8 cellular contexts compared by ENCODE assay signal in genomic region chr1:161165742-161166668, GRCh38. TPM values are rescaled to one million over a fixed set of nuclear protein-coding genes. Genes with fewer than 3 reads are reported as not detected.
DNase-seq lines count a peak whose midpoint lies in the region; ATAC-seq and TF ChIP-seq lines count a peak whose summit lies in the region.

Gene PPOX, plus strand, starts transcription at chr1:161166426. Its CDS starts 422 bp downstream, at chr1:161166848.

- peak within 1 kb of the TSS; percentile 90 for H3K27ac Mint-ChIP-seq in activated naive CD8-positive, alpha-beta T cell
- H3K27ac Mint-ChIP-seq in glutamatergic neuron (ENCODE audit: unreplicated experiment) (peak within 1 kb of the TSS; percentile 94), osteocyte (ENCODE audit: unreplicated experiment) (peak within 1 kb of the TSS; percentile 100)

- H3K9me3 ChIP-seq in thymus (ENCODE audit: control insufficient read depth): no peaks in the 10 kb centered on the region

- no peaks in the 10 kb centered on the region for H3K9me3 Mint-ChIP-seq in activated naive CD8-positive, alpha-beta T cell (ENCODE audit: low read depth)
- H3K9me3 Mint-ChIP-seq in glutamatergic neuron (ENCODE audit: unreplicated experiment) (peaks cover 8% of the 10 kb centered on the region), osteocyte (ENCODE audit: unreplicated experiment) (no peaks in the 10 kb centered on the region)

- peaks cover 12% of the 10 kb centered on the region for H3K4me1 ChIP-seq in thymus (ENCODE audit: control insufficient read depth, insufficient read depth, low read length)

- H3K4me1 Mint-ChIP-seq in activated naive CD8-positive, alpha-beta T cell (ENCODE audit: low read depth): peaks cover 35% of the 10 kb centered on the region
- H3K4me1 Mint-ChIP-seq in glutamatergic neuron (ENCODE audit: low read depth, unreplicated experiment) (peaks cover 13% of the 10 kb centered on the region), osteocyte (ENCODE audit: unreplicated experiment) (peaks cover 34% of the 10 kb centered on the region)

- peak; percentile 62 for TF ChIP-seq CTCF in GM12865 (IDR thresholded peaks at IDR 0.05; ENCODE audit: insufficient read depth, low read depth, low read length, missing control alignments)
- peak; percentile 43 for TF ChIP-seq CTCF in glutamatergic neuron (IDR thresholded peaks at IDR 0.05; ENCODE audit: partially characterized antibody, unreplicated experiment)
- peak; percentile 61 for TF ChIP-seq CTCF in osteocyte (IDR thresholded peaks at IDR 0.05)

- no peaks in the 10 kb centered on the region for H3K27me3 Mint-ChIP-seq in activated naive CD8-positive, alpha-beta T cell
- peaks cover 10% of the 10 kb centered on the region for H3K27me3 Mint-ChIP-seq in glutamatergic neuron (ENCODE audit: unreplicated experiment)
- no peaks in the 10 kb centered on the region for H3K27me3 Mint-ChIP-seq in osteocyte (ENCODE audit: unreplicated experiment)

- peak; percentile 92 for ATAC-seq in HG02642 (IDR thresholded peaks at IDR 0.05; ENCODE audit: poor library complexity, unreplicated experiment)

- peak within 1 kb of the TSS; percentile 82 for H3K4me3 ChIP-seq in GM12865 (ENCODE audit: low read depth, low read length)
- peak within 1 kb of the TSS; percentile 62 for H3K4me3 ChIP-seq in thymus (ENCODE audit: low read length)

- H3K27me3 ChIP-seq in thymus (ENCODE audit: control insufficient read depth, insufficient read depth): no peaks in the 10 kb centered on the region

- WGBS in thymus: under 1% methylated on average over 54 of the region's 54 CpGs

- DNase-seq in GM12865 (ENCODE audit: low read depth) (peak; percentile 99), NCI-H1105 (lab: John Stamatoyannopoulos, UW) (peak; percentile 97), SKM-1 treated with dmso at 0.1 percent for 144 hours (lab: John Stamatoyannopoulos, UW; ENCODE audit: unreplicated experiment) (peak; percentile 100), glutamatergic neuron (peak; percentile 92), osteocyte (ENCODE audit: extremely low spot score, unreplicated experiment) (peak; percentile 97)

- H3K36me3 ChIP-seq in thymus (ENCODE audit: control insufficient read depth, insufficient read depth): peaks cover 37% of the 10 kb centered on the region

- H3K4me3 Mint-ChIP-seq in activated naive CD8-positive, alpha-beta T cell: peak within 1 kb of the TSS; percentile 92
- H3K4me3 Mint-ChIP-seq in glutamatergic neuron (ENCODE audit: unreplicated experiment): peak within 1 kb of the TSS; percentile 90
- peak within 1 kb of the TSS; percentile 90 for H3K4me3 Mint-ChIP-seq in osteocyte (ENCODE audit: unreplicated experiment)

- H3K27ac ChIP-seq in thymus (ENCODE audit: low read depth): peak within 1 kb of the TSS; percentile 85

- peaks cover 5% of the 10 kb centered on the region for H3K36me3 Mint-ChIP-seq in activated naive CD8-positive, alpha-beta T cell
- H3K36me3 Mint-ChIP-seq in glutamatergic neuron (ENCODE audit: unreplicated experiment) (no peaks in the 10 kb centered on the region), osteocyte (ENCODE audit: unreplicated experiment) (peaks cover 19% of the 10 kb centered on the region)

RNA-seq across cellular contexts. Expression of gene PPOX, which starts in this region (rescaled TPM):
- 53.2 TPM for total RNA-seq in glutamatergic neuron (ENCODE audit: unreplicated experiment)
- total RNA-seq in osteocyte: 37.1 and 37.9 TPM in 2 replicates
- polyA plus RNA-seq in thymus: 50.4 TPM

Comparison
In these comparisons a context has a peak if more than half of its experiments do, and no peak if none do; other contexts are left out.
1. Peak in every context shown above with its lines: DNase-seq, ATAC-seq, H3K4me3 ChIP-seq and H3K27ac ChIP-seq.